Comparison of ENCODE assay signal across 10 cellular contexts in genomic region chr12:19190292-19191031, GRCh38.
DNase-seq lines count a peak whose midpoint lies in the region; ATAC-seq, FAIRE-seq and TF ChIP-seq lines count a peak whose summit lies in the region.
"Had no signal": no experiment of that assay in that cellular context is flagged by ENCODE, and none has a peak within 500 bp of the region (broad histone marks: within the 10 kb centered on the region; RNA-seq: fewer than 3 reads in every experiment).

No MANE protein-coding gene starts in this region.

- TF ChIP-seq CTCF in gastroesophageal sphincter (IDR thresholded peaks at IDR 0.05) (no peak), smooth muscle cell (IDR thresholded peaks at IDR 0.05; ENCODE audit: borderline replicate concordance, insufficient read depth, poor library complexity, severe bottlenecking) (no peak), spleen (IDR thresholded peaks at IDR 0.05 in 8 of 11, conservative IDR thresholded peaks at IDR 0.05 in 3 of 11) (no peak)

- no peak overlapping the region for H2AFZ ChIP-seq in smooth muscle cell (ENCODE audit: low read depth)

- peaks cover 21% of the 10 kb centered on the region for H4K20me1 ChIP-seq in smooth muscle cell (ENCODE audit: low read depth)

- H3K4me2 ChIP-seq in smooth muscle cell: peak overlapping the region; percentile 71

- intact Hi-C loops in spleen (cut with DNase I; ENCODE audit: low total_unique reads): no loop called here

- H3K9me3 ChIP-seq in gastroesophageal sphincter (no peaks in the 10 kb centered on the region), smooth muscle cell (replicated peaks; ENCODE audit: low read depth) (no peaks in the 10 kb centered on the region), small intestine (ENCODE audit: control insufficient read depth, low read depth) (no peaks in the 10 kb centered on the region), spleen (no peaks in the 10 kb centered on the region)
- H3K9me3 ChIP-seq: gastrocnemius medialis had no signal

- no peaks in the 10 kb centered on the region for H3K27me3 ChIP-seq in gastroesophageal sphincter
- H3K27me3 ChIP-seq in smooth muscle cell (ENCODE audit: low read depth): no peaks in the 10 kb centered on the region
- no peaks in the 10 kb centered on the region for H3K27me3 ChIP-seq in small intestine (ENCODE audit: control insufficient read depth in 2 of 2, insufficient read depth in 2 of 2, low read length in 2 of 2)
- H3K27me3 ChIP-seq in spleen (replicated peaks in 1 of 7): no peaks in the 10 kb centered on the region
- H3K27me3 ChIP-seq: gastrocnemius medialis had no signal

- H3K4me3 ChIP-seq in gastroesophageal sphincter: no peak overlapping the region
- no peak overlapping the region for H3K4me3 ChIP-seq in smooth muscle cell
- H3K4me3 ChIP-seq in small intestine (ENCODE audit: low read depth in 1 of 2, low read length in 2 of 2): no peak overlapping the region
- H3K4me3 ChIP-seq in spleen: no peak overlapping the region
- H3K4me3 ChIP-seq: gastrocnemius medialis had no signal

- DNase-seq in SKM-1 (lab: John Stamatoyannopoulos, UW; ENCODE audit: unreplicated experiment) (peak; percentile 60), smooth muscle cell (lab: John Stamatoyannopoulos, UW; ENCODE audit: unreplicated experiment) (no peak), small intestine (no peak), NCI-H2196 (lab: John Stamatoyannopoulos, UW; ENCODE audit: unreplicated experiment) (no peak), spleen (no peak), NCI-H748 treated with DMSO at 0.1 percent for 48 hours (lab: John Stamatoyannopoulos, UW) (no peak)
- DNase-seq: gastrocnemius medialis had no signal

- peaks cover 5% of the 10 kb centered on the region for H3F3A ChIP-seq in smooth muscle cell (ENCODE audit: low read depth)

- ATAC-seq in HG03354 (IDR thresholded peaks at IDR 0.05; ENCODE audit: poor library complexity, severe bottlenecking, unreplicated experiment) (peak; percentile 45), gastroesophageal sphincter (no peak)
- ATAC-seq: activated T-helper 17 cell treated with anti-CD3 and anti-CD28 coated beads, Interleukin-2, amount 50 U/mL, for 72 hours; gastrocnemius medialis had no signal

- H3K9ac ChIP-seq in smooth muscle cell (ENCODE audit: low read depth): no peak overlapping the region

- H3K27ac ChIP-seq in gastroesophageal sphincter (peak overlapping the region in 3 of 4 donors; percentile 43 to 58 (median 46)), smooth muscle cell (ENCODE audit: low read depth) (peak overlapping the region; percentile 82), small intestine (ENCODE audit: low read depth in 1 of 2, low read length in 1 of 2) (no peak overlapping the region), spleen (peak overlapping the region in 3 of 8 donors; percentile 44 to 65 (median 56))
- H3K27ac ChIP-seq: gastrocnemius medialis had no signal

- TF ChIP-seq EP300 in gastroesophageal sphincter (IDR thresholded peaks at IDR 0.05): no peak

- 47 to 50% methylated on average over 2 of the region's 2 CpGs for WGBS in gastroesophageal sphincter (ENCODE audit: low coverage in 1 of 2), 2 donors
- WGBS in smooth muscle cell (ENCODE audit: low lambda C conversion rate): 41% methylated on average over 2 of the region's 2 CpGs
- 62 to 78% (median 72%) methylated on average over 2 of the region's 2 CpGs for whole genome bisulfite sequencing in small intestine, 3 donors
- 35 to 56% (median 41%) methylated on average over 2 of the region's 2 CpGs for WGBS in spleen, 5 donors

- H3K4me1 ChIP-seq in gastroesophageal sphincter: peaks cover 23 to 89% (median 27%) of the 10 kb centered on the region in 3 donors
- peaks cover 26% of the 10 kb centered on the region for H3K4me1 ChIP-seq in smooth muscle cell (ENCODE audit: low read depth)
- no peaks in the 10 kb centered on the region for H3K4me1 ChIP-seq in small intestine (ENCODE audit: control insufficient read depth in 2 of 2, insufficient read depth in 1 of 2, low read depth in 1 of 2, low read length in 1 of 2)
- peaks cover 0 to 13% (median 5%) of the 10 kb centered on the region in 6 donors for H3K4me1 ChIP-seq in spleen
- H3K4me1 ChIP-seq: gastrocnemius medialis had no signal

- TF ChIP-seq POLR2A in gastroesophageal sphincter (IDR thresholded peaks at IDR 0.05) (no peak), spleen (IDR thresholded peaks at IDR 0.05) (no peak)

- H3K36me3 ChIP-seq in gastroesophageal sphincter (no peaks in the 10 kb centered on the region), smooth muscle cell (ENCODE audit: low read depth) (no peaks in the 10 kb centered on the region), small intestine (ENCODE audit: control insufficient read depth in 2 of 2, insufficient read depth in 2 of 2, low read length in 2 of 2) (no peaks in the 10 kb centered on the region), spleen (no peaks in the 10 kb centered on the region)
- H3K36me3 ChIP-seq: gastrocnemius medialis had no signal

- H3K79me2 ChIP-seq in smooth muscle cell (ENCODE audit: low read depth): peaks cover 60% of the 10 kb centered on the region

- FAIRE-seq in small intestine (lab: Jason Lieb, UNC): no peak

Comparison
In these comparisons a context has a peak if more than half of its experiments do, and no peak if none do; other contexts are left out.
1. H3K27ac ChIP-seq: peak in gastroesophageal sphincter (3 of 4) and smooth muscle cell (single experiment); none in small intestine (0 of 2).